In the genomic region with DNA sequence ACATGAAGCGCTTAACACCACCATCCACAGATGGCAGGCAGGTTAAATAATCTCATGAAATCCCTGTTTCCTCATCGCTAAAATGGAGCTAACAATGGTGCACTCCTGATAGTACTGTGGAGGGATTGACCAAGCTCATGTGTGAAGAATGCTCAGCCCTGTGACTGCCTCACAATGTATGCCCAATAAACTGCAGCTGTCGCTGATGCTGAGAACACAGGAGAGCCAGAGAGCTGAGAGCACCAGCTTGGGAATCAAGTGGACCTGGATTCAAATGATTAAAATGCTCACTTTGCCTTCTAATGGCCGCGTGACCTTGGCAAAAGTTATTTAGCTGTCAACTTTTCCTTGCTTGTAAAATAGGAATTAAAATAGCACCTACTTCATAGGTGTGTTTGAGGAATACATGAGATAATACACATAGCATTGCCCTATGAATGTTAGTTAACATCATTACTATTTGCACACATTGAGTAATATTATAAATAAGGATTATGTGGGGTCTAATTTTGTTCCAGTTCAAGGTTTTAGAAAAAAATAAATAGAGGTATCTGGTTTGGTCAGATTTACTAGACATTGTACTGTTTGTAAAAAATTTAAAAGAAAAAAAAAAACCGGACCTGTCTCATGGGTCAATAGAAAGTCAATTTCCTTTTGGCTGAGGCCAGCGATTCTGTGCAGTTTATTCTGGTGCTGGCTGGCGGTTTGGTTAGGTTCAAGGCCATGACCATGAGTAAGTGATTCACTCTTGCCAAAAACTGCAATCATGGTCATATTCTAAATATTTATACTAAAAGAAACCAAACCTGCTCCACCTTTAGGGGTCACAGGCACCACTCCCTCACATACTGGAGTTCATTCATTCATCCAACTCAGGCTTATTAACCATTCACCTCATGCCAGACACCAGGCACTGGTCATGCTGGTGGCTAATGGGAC, we compare ENCODE assay signal across 22 cellular contexts.
DNase-seq lines count a peak whose midpoint lies in the region; ATAC-seq and TF ChIP-seq lines count a peak whose summit lies in the region.
"Had no signal": no experiment of that assay in that cellular context is flagged by ENCODE, and none has a peak within 500 bp of the region (broad histone marks: within the 10 kb centered on the region; RNA-seq: fewer than 3 reads in every experiment).

No MANE protein-coding gene starts in this region.

- H3K27me3 ChIP-seq in SJCRH30 (no peaks in the 10 kb centered on the region), gastrocnemius medialis (no peaks in the 10 kb centered on the region)
- H3K27me3 ChIP-seq: brain microvascular endothelial cell, uterus had no signal

- H3K4me1 ChIP-seq in SJCRH30 (peaks cover 29% of the 10 kb centered on the region), gastrocnemius medialis (peaks cover 8 to 21% of the 10 kb centered on the region in 2 donors)
- H3K4me1 ChIP-seq: uterus had no signal

- no peak overlapping the region for H3K4me3 ChIP-seq in SJCRH30
- no peak overlapping the region for H3K4me3 ChIP-seq in fibroblast of mammary gland (ENCODE audit: control insufficient read depth, low read depth, low read length)
- no peak overlapping the region for H3K4me3 ChIP-seq in gastrocnemius medialis
- H3K4me3 ChIP-seq in foreskin fibroblast (ENCODE audit: low read depth in 1 of 2, low read length in 2 of 2) = no peak overlapping the region
- H3K4me3 ChIP-seq: left ventricle myocardium inferior, prostate gland, skin epidermis, uterus had no signal

- intact Hi-C loops in gastrocnemius medialis (cut with DNase I; ENCODE audit: low total_unique reads) = no loop called here

- no peak for ATAC-seq in gastrocnemius medialis
- ATAC-seq: stimulated activated effector memory CD8-positive, alpha-beta T cell treated with anti-CD3 and anti-CD28 coated beads, Interleukin-12 subunit alpha, Interleukin-12 subunit beta, amount 100 ng/mL, for 72 hours had no signal

- H3K27ac ChIP-seq in SJCRH30 (no peak overlapping the region; the same call in 1 of the 2 replicates), gastrocnemius medialis (peak overlapping the region; percentile 90 to 96 (median 93))
- H3K27ac ChIP-seq: brain microvascular endothelial cell, left ventricle myocardium inferior, prostate gland, uterus, WERI-Rb-1 had no signal

- TF ChIP-seq CTCF in fibroblast of mammary gland (conservative IDR thresholded peaks at IDR 0.05; ENCODE audit: control insufficient read depth, insufficient read depth, low read depth, low read length) = no peak
- TF ChIP-seq CTCF in gastrocnemius medialis (IDR thresholded peaks at IDR 0.05 in 4 of 5, conservative IDR thresholded peaks at IDR 0.05 in 1 of 5) = no peak
- TF ChIP-seq CTCF in foreskin fibroblast (IDR thresholded peaks at IDR 0.05; ENCODE audit: low read depth, low read length) = no peak

- H3K9me3 ChIP-seq in SJCRH30 (replicated peaks) = no peaks in the 10 kb centered on the region
- H3K9me3 ChIP-seq in gastrocnemius medialis = no peaks in the 10 kb centered on the region
- H3K9me3 ChIP-seq: left ventricle myocardium inferior, prostate gland, uterus had no signal

- in situ Hi-C loops in gastrocnemius medialis (cut with MboI; ENCODE audit: low sequenced_read_pairs in 4 of 4) = no loop called here

- no peak for TF ChIP-seq POLR2A in gastrocnemius medialis (IDR thresholded peaks at IDR 0.05)

- DNase-seq in H4 (ENCODE audit: low spot score) (peak; percentile 35), SJCRH30 (peak; percentile 55 to 72), fibroblast of mammary gland (ENCODE audit: low read depth) (peak; percentile 22), gastrocnemius medialis (no peak), foreskin fibroblast (no peak)
- DNase-seq in activated T-cell treated with anti-CD3 and anti-CD28 coated beads, Interleukin-2, amount 50 U/mL, for 1 hour = no peak
- DNase-seq in activated CD4-positive, CD25-positive, alpha-beta regulatory T cell treated with anti-CD3 and anti-CD28 coated beads, Interleukin-2, amount 50 U/mL, for 72 hours = no peak
- DNase-seq: activated CD8-positive, alpha-beta memory T cell treated with anti-CD3 and anti-CD28 coated beads, Interleukin-2, amount 50 U/mL, for 4 hours; brain microvascular endothelial cell; CD4-positive, alpha-beta memory T cell; DND-41; endodermal cell; immature natural killer cell; left ventricle myocardium inferior; NCI-H2107; NCI-H446 treated with DMSO at 0.1 percent for 48 hours; stimulated activated CD4-positive, alpha-beta T cell treated with anti-CD3 and anti-CD28 coated beads, Interleukin-2, amount 100 ng/mL, for 24 hours; uterus; WERI-Rb-1 had no signal

- H3K36me3 ChIP-seq in SJCRH30 (no peaks in the 10 kb centered on the region), gastrocnemius medialis (no peaks in the 10 kb centered on the region)
- H3K36me3 ChIP-seq: brain microvascular endothelial cell, left ventricle myocardium inferior, prostate gland, uterus, WERI-Rb-1 had no signal

Comparison
In these comparisons a context has a peak if more than half of its experiments do, and no peak if none do; other contexts are left out.
1. DNase-seq: peak in H4 (single experiment), SJCRH30 (2 of 2) and fibroblast of mammary gland (single experiment); none in gastrocnemius medialis (0 of 2), foreskin fibroblast (0 of 2), activated T-cell treated with anti-CD3 and anti-CD28 coated beads, Interleukin-2, amount 50 U/mL, for 1 hour (single experiment) and activated CD4-positive, CD25-positive, alpha-beta regulatory T cell treated with anti-CD3 and anti-CD28 coated beads, Interleukin-2, amount 50 U/mL, for 72 hours (single experiment).